ENCODE assay signal across 2 cellular contexts in genomic region chr15:79956354-79956939, GRCh38.
TF ChIP-seq lines count a peak whose summit lies in the region.

No MANE protein-coding gene starts in this region.

TF ChIP-seq in GM12878, 131 proteins besides CTCF, POLR2A, EP300 and RAD21:
- TF ChIP-seq CHD1 (IDR thresholded peaks at IDR 0.05; ENCODE audit: low read depth, low read length), result no peak
- TF ChIP-seq NRF1 (conservative IDR thresholded peaks at IDR 0.05; ENCODE audit: low read depth, low read length), result no peak

TF ChIP-seq in HepG2, 621 proteins besides CTCF, POLR2A, EP300 and RAD21 (continues in another document):
- TF ChIP-seq FOSL1 (CRISPR knock-in tag; IDR thresholded peaks at IDR 0.05; ENCODE audit: borderline replicate concordance) (no peak), EED (CRISPR knock-in tag; IDR thresholded peaks at IDR 0.05) (no peak), ZBTB42 (CRISPR knock-in tag; IDR thresholded peaks at IDR 0.05) (0 out of 2 replicates have a peak, but pooled peaks have one; percentile 48), MBD4 (IDR thresholded peaks at IDR 0.05; ENCODE audit: borderline replicate concordance, low read length) (no peak), KLF16 (CRISPR knock-in tag; IDR thresholded peaks at IDR 0.05) (no peak), ZSCAN9 (CRISPR knock-in tag; IDR thresholded peaks at IDR 0.05; ENCODE audit: borderline replicate concordance) (no peak), JUNB (CRISPR knock-in tag; IDR thresholded peaks at IDR 0.05; ENCODE audit: borderline replicate concordance) (no peak), HMG20A (CRISPR knock-in tag; IDR thresholded peaks at IDR 0.05; ENCODE audit: borderline replicate concordance) (0 out of 2 replicates have a peak, but pooled peaks have one; percentile 12), KLF13 (CRISPR knock-in tag; IDR thresholded peaks at IDR 0.05) (no peak), ZEB1 (IDR thresholded peaks at IDR 0.05; ENCODE audit: insufficient replicate concordance, low read depth) (no peak), ZMYM3 (CRISPR knock-in tag; IDR thresholded peaks at IDR 0.05) (peak; percentile 57; the same call in 1 of the 2 replicates), SUZ12 (IDR thresholded peaks at IDR 0.05; ENCODE audit: low read depth, low read length) (no peak), ZNF484 (CRISPR knock-in tag; IDR thresholded peaks at IDR 0.05; ENCODE audit: borderline replicate concordance, low read depth) (no peak), TGIF2 (CRISPR knock-in tag; IDR thresholded peaks at IDR 0.05) (no peak), SNAPC4 (CRISPR knock-in tag; IDR thresholded peaks at IDR 0.05) (no peak), ZNF431 (CRISPR knock-in tag; IDR thresholded peaks at IDR 0.05; ENCODE audit: borderline replicate concordance, low read depth) (no peak), ZKSCAN8 (CRISPR knock-in tag; IDR thresholded peaks at IDR 0.05; ENCODE audit: borderline replicate concordance) (no peak), ARNT2 (CRISPR knock-in tag; IDR thresholded peaks at IDR 0.05; ENCODE audit: low read depth) (no peak), ARNT (IDR thresholded peaks at IDR 0.05) (no peak), HNF4G (IDR thresholded peaks at IDR 0.05; ENCODE audit: borderline replicate concordance, low read depth, low read length) (0 out of 2 replicates have a peak, but pooled peaks have one; percentile 31), HNF4G (CRISPR knock-in tag; IDR thresholded peaks at IDR 0.05; ENCODE audit: borderline replicate concordance, low read depth) (no peak), MIER3 (CRISPR knock-in tag; IDR thresholded peaks at IDR 0.05; ENCODE audit: borderline replicate concordance) (no peak), ZNF563 (CRISPR knock-in tag; IDR thresholded peaks at IDR 0.05) (no peak), SMAD9 (CRISPR knock-in tag; IDR thresholded peaks at IDR 0.05) (no peak), KAT2B (IDR thresholded peaks at IDR 0.05; ENCODE audit: borderline replicate concordance, low read depth, low read length) (no peak), MED8 (CRISPR knock-in tag; IDR thresholded peaks at IDR 0.05; ENCODE audit: insufficient replicate concordance) (no peak), ATF4 (CRISPR knock-in tag; IDR thresholded peaks at IDR 0.05) (no peak), PRDM10 (CRISPR knock-in tag; IDR thresholded peaks at IDR 0.05; ENCODE audit: low read depth) (no peak), ZNF331 (CRISPR knock-in tag; IDR thresholded peaks at IDR 0.05) (peak; percentile 56; the same call in 1 of the 2 replicates), NFYB (CRISPR knock-in tag; IDR thresholded peaks at IDR 0.05) (no peak), TFDP1 (CRISPR knock-in tag; IDR thresholded peaks at IDR 0.05; ENCODE audit: borderline replicate concordance) (no peak), HDAC6 (IDR thresholded peaks at IDR 0.05; ENCODE audit: low read depth, low read length) (no peak), ZNF768 (CRISPR knock-in tag; IDR thresholded peaks at IDR 0.05) (peak; percentile 45; the same call in 1 of the 2 replicates), ZNF547 (CRISPR knock-in tag; IDR thresholded peaks at IDR 0.05) (no peak), ZSCAN5A (CRISPR knock-in tag; IDR thresholded peaks at IDR 0.05; ENCODE audit: borderline replicate concordance) (no peak), RFX3 (CRISPR knock-in tag; IDR thresholded peaks at IDR 0.05) (no peak), RELA (CRISPR knock-in tag; IDR thresholded peaks at IDR 0.05) (no peak), ZNF329 (CRISPR knock-in tag; IDR thresholded peaks at IDR 0.05; ENCODE audit: low read depth) (no peak), DMAP1 (CRISPR knock-in tag; IDR thresholded peaks at IDR 0.05) (no peak), ZNF792 (CRISPR knock-in tag; IDR thresholded peaks at IDR 0.05) (no peak), NFKB2 (CRISPR knock-in tag; IDR thresholded peaks at IDR 0.05; ENCODE audit: borderline replicate concordance) (no peak), ZSCAN30 (CRISPR knock-in tag; IDR thresholded peaks at IDR 0.05) (no peak), PAXIP1 (CRISPR knock-in tag; conservative IDR thresholded peaks at IDR 0.05) (peak; percentile 50; the same call in 1 of the 2 replicates), ZNF550 (CRISPR knock-in tag; IDR thresholded peaks at IDR 0.05; ENCODE audit: borderline replicate concordance) (no peak), ARID5B (CRISPR knock-in tag; IDR thresholded peaks at IDR 0.05) (peak; percentile 53), FOSL2 (CRISPR knock-in tag; IDR thresholded peaks at IDR 0.05) (no peak)
